10 cellular contexts compared by ENCODE assay signal in genomic region chr11:96157517-96157873, GRCh38.
DNase-seq lines count a peak whose midpoint lies in the region; TF ChIP-seq lines count a peak whose summit lies in the region.
"Had no signal": no experiment of that assay in that cellular context is flagged by ENCODE, and none has a peak within 500 bp of the region (broad histone marks: within the 10 kb centered on the region; RNA-seq: fewer than 3 reads in every experiment).

No MANE protein-coding gene starts in this region.

- no peaks in the 10 kb centered on the region for H3K9me3 ChIP-seq in muscle layer of duodenum (ENCODE audit: control insufficient read depth in 1 of 2, low read length in 2 of 2)
- no peaks in the 10 kb centered on the region for H3K9me3 ChIP-seq in tibial artery
- H3K9me3 ChIP-seq: body of pancreas had no signal

- no peak for TF ChIP-seq CTCF in tibial artery (IDR thresholded peaks at IDR 0.05)
- TF ChIP-seq CTCF in GM10248 (IDR thresholded peaks at IDR 0.05; ENCODE audit: control extremely low read depth, extremely low read depth, low read depth, missing control alignments) = no peak

- no peaks in the 10 kb centered on the region for H3K9me3 Mint-ChIP-seq in activated naive CD4-positive, alpha-beta T cell treated with anti-CD3 and anti-CD28 coated beads, Interleukin-2, amount 10 ng/mL, durations not matched to agents 7 days and 5 days

- H3K4me3 ChIP-seq in muscle layer of duodenum (ENCODE audit: low read depth in 1 of 2, low read length in 2 of 2) = no peak overlapping the region
- H3K4me3 ChIP-seq in tibial artery = no peak overlapping the region
- H3K4me3 ChIP-seq: body of pancreas had no signal

- H3K27ac ChIP-seq in angular gyrus (ENCODE audit: low read depth, low read length) (peak overlapping the region; percentile 4), muscle layer of duodenum (ENCODE audit: low read length) (peak overlapping the region; percentile 65), tibial artery (peak overlapping the region; percentile 65 to 73)

- H3K27ac Mint-ChIP-seq in activated naive CD4-positive, alpha-beta T cell treated with anti-CD3 and anti-CD28 coated beads, Interleukin-2, amount 10 ng/mL, durations not matched to agents 7 days and 5 days = peak overlapping the region; percentile 92

- H3K36me3 ChIP-seq in muscle layer of duodenum (ENCODE audit: control insufficient read depth in 1 of 2, insufficient read depth in 2 of 2, low read length in 2 of 2) (peaks cover 0 to 19% of the 10 kb centered on the region in 2 donors), tibial artery (no peaks in the 10 kb centered on the region)

- H3K27me3 ChIP-seq in muscle layer of duodenum (ENCODE audit: low read depth, low read length) = no peaks in the 10 kb centered on the region
- no peaks in the 10 kb centered on the region for H3K27me3 ChIP-seq in tibial artery
- H3K27me3 ChIP-seq: body of pancreas had no signal

- H3K4me3 Mint-ChIP-seq in activated naive CD4-positive, alpha-beta T cell treated with anti-CD3 and anti-CD28 coated beads, Interleukin-2, amount 10 ng/mL, durations not matched to agents 7 days and 5 days = no peak overlapping the region

- H3K4me1 Mint-ChIP-seq in activated naive CD4-positive, alpha-beta T cell treated with anti-CD3 and anti-CD28 coated beads, Interleukin-2, amount 10 ng/mL, durations not matched to agents 7 days and 5 days = peaks cover 49% of the 10 kb centered on the region

- H3K36me3 Mint-ChIP-seq in activated naive CD4-positive, alpha-beta T cell treated with anti-CD3 and anti-CD28 coated beads, Interleukin-2, amount 10 ng/mL, durations not matched to agents 7 days and 5 days = peaks cover 20% of the 10 kb centered on the region

- no peak for DNase-seq in activated naive CD4-positive, alpha-beta T cell treated with anti-CD3 and anti-CD28 coated beads, Interleukin-2, amount 10 ng/mL, durations not matched to agents 7 days and 5 days
- DNase-seq in activated naive CD4-positive, alpha-beta T cell treated with Interleukin-2 at 50 U/mL for 16 hours = no peak
- DNase-seq in tibial artery (no peak), GM10248 (ENCODE audit: extremely low spot score) (no peak), NCI-H1417 treated with DMSO at 0.1 percent for 48 hours (lab: John Stamatoyannopoulos, UW) (no peak)
- DNase-seq in stimulated activated CD4-positive, alpha-beta T cell treated with anti-CD3 and anti-CD28 coated beads, Interleukin-4, amount 100 ng/mL, for 1 hour = no peak
- DNase-seq: NCI-H146 had no signal

- POLR2A ChIA-PET in GM10248 (lab: Yijun Ruan, JAX) = no interaction called here

- CTCF ChIA-PET in activated naive CD4-positive, alpha-beta T cell treated with anti-CD3 and anti-CD28 coated beads, Interleukin-2, amount 10 ng/mL, durations not matched to agents 7 days and 5 days (lab: Charles Lee) = interaction anchor here (0.6 to 1.6 kb wide), 3 partner anchors 37 to 431 kb away, joined by 3 to 5 read pairs (median 3); partner anchors contain the start of gene MAML2
- CTCF ChIA-PET in GM10248 (lab: Yijun Ruan, JAX) = interaction anchor here (1.1 to 1.4 kb wide), 3 partner anchors 19 to 102 kb away, joined by 3 read pairs; no protein-coding TSS in a partner anchor

- intact Hi-C loops in tibial artery (cut with DNase I; ENCODE audit: low total_unique reads) = no loop called here

- H3K27me3 Mint-ChIP-seq in activated naive CD4-positive, alpha-beta T cell treated with anti-CD3 and anti-CD28 coated beads, Interleukin-2, amount 10 ng/mL, durations not matched to agents 7 days and 5 days = no peaks in the 10 kb centered on the region

- peaks cover 25 to 27% of the 10 kb centered on the region in 2 donors for H3K4me1 ChIP-seq in muscle layer of duodenum (ENCODE audit: control insufficient read depth in 1 of 2, insufficient read depth in 2 of 2, low read length in 2 of 2)
- peaks cover 0 to 77% (median 61%) of the 10 kb centered on the region in 4 donors for H3K4me1 ChIP-seq in tibial artery

Comparison
In these comparisons a context has a peak if more than half of its experiments do, and no peak if none do; other contexts are left out.
1. H3K27ac ChIP-seq: peak in every context shown above with its lines; median percentile 69 in tibial artery; 65 in muscle layer of duodenum; 4 in angular gyrus.